Comparison of ENCODE assay signal across 12 cellular contexts in the genomic region with DNA sequence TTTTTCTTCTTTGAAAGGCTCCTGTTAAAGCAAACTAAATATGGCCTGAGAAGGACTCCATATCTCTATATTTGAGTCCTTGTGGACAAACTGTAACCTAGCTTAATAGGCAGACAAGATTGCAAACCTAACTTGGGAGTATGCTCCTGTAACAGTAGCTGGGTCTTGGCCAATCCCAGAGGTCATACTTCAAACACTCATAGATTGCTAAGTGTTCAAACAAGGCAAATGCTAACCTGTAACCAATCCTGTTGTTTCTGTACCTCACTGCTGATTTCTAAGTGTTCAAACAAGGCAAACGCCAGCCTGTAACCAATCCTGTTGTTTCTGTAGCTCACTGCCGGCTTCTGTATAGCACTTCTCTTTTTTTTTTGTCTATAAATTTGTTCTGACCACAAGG.
"Had no signal": no experiment of that assay in that cellular context is flagged by ENCODE, and none has a peak within 500 bp of the region (broad histone marks: within the 10 kb centered on the region; RNA-seq: fewer than 3 reads in every experiment).

No MANE protein-coding gene starts in this region.

- H3K9me3 ChIP-seq: esophagus squamous epithelium, ovary, thyroid gland, vagina had no signal

- DNase-seq: activated CD4-positive, alpha-beta T cell treated with anti-CD3 and anti-CD28 coated beads for 4 hours; activated CD8-positive, alpha-beta memory T cell treated with anti-CD3 and anti-CD28 coated beads, Interleukin-2, amount 50 U/mL, for 48 hours; activated CD8-positive, alpha-beta T cell treated with anti-CD3 and anti-CD28 coated beads, Interleukin-2, amount 10 ng/mL, durations not matched to agents 7 days and 5 days; activated naive CD8-positive, alpha-beta T cell treated with anti-CD3 and anti-CD28 coated beads, Interleukin-2, amount 10 ng/mL, durations not matched to agents 7 days and 5 days; anterior cingulate cortex; esophagus squamous epithelium; foreskin fibroblast; islet precursor cell; ovary; T-helper 9 cell; thyroid gland had no signal

- ATAC-seq: activated CD8-positive, alpha-beta T cell treated with anti-CD3 and anti-CD28 coated beads, Interleukin-2, amount 10 ng/mL, durations not matched to agents 7 days and 5 days had no signal

- H3K4me1 ChIP-seq: thyroid gland, vagina had no signal

- H3K27me3 ChIP-seq: ovary, thyroid gland, vagina had no signal

- H3K27ac ChIP-seq: esophagus squamous epithelium, ovary, thyroid gland, vagina had no signal

- H3K36me3 ChIP-seq: esophagus squamous epithelium, ovary, thyroid gland, vagina had no signal

- H3K4me3 ChIP-seq: esophagus squamous epithelium, ovary, thyroid gland, vagina had no signal
